In genomic region chr14:37623971-37624370, GRCh38 we compare ENCODE assay signal across 23 cellular contexts. TPM values are rescaled to one million over a fixed set of nuclear protein-coding genes. Genes with fewer than 3 reads are reported as not detected.
"Had no signal": no experiment of that assay in that cellular context is flagged by ENCODE, and none has a peak within 500 bp of the region (broad histone marks: within the 10 kb centered on the region; RNA-seq: fewer than 3 reads in every experiment).

No MANE protein-coding gene starts in this region.

- H3K27ac Mint-ChIP-seq: activated B cell treated with CpG ODN at 0.5 μM for 24 hours; activated CD4-positive, alpha-beta memory T cell treated with anti-CD3 and anti-CD28 coated beads for 36 hours; activated naive CD8-positive, alpha-beta T cell treated with anti-CD3 and anti-CD28 coated beads for 36 hours; activated T-helper 17 cell treated with anti-CD3 and anti-CD28 coated beads, Interleukin-2, amount 50 U/mL, for 72 hours; endodermal cell; T-cell had no signal

- H3K4me1 Mint-ChIP-seq: activated B cell treated with CpG ODN at 0.5 μM for 24 hours; activated naive CD8-positive, alpha-beta T cell treated with anti-CD3 and anti-CD28 coated beads for 36 hours; activated T-helper 17 cell treated with anti-CD3 and anti-CD28 coated beads, Interleukin-2, amount 50 U/mL, for 72 hours; central memory CD8-positive, alpha-beta T cell; endodermal cell; T-cell had no signal

- H3K4me1 ChIP-seq: body of pancreas, colonic mucosa had no signal

- H3K36me3 Mint-ChIP-seq: activated CD4-positive, alpha-beta memory T cell treated with anti-CD3 and anti-CD28 coated beads for 36 hours; activated naive CD8-positive, alpha-beta T cell treated with anti-CD3 and anti-CD28 coated beads for 36 hours; T-cell had no signal

- H3K27me3 ChIP-seq: colonic mucosa had no signal

- H3K4me3 Mint-ChIP-seq: activated B cell treated with CpG ODN at 0.5 μM for 24 hours; activated CD4-positive, alpha-beta memory T cell treated with anti-CD3 and anti-CD28 coated beads for 36 hours; activated naive CD8-positive, alpha-beta T cell treated with anti-CD3 and anti-CD28 coated beads for 36 hours; activated T-helper 17 cell treated with anti-CD3 and anti-CD28 coated beads, Interleukin-2, amount 50 U/mL, for 72 hours; central memory CD8-positive, alpha-beta T cell; endodermal cell; T-cell had no signal

- H3K9me3 ChIP-seq: body of pancreas, colonic mucosa, right atrium auricular region had no signal

- H3K27me3 Mint-ChIP-seq: central memory CD8-positive, alpha-beta T cell had no signal

- DNase-seq: activated B cell treated with CpG ODN at 0.5 μM for 24 hours; activated CD4-positive, alpha-beta memory T cell treated with anti-CD3 and anti-CD28 coated beads for 36 hours; activated CD4-positive, alpha-beta T cell treated with anti-CD3 and anti-CD28 coated beads for 4 hours; activated naive CD4-positive, alpha-beta T cell; activated naive CD8-positive, alpha-beta T cell treated with anti-CD3 and anti-CD28 coated beads for 36 hours; activated T-cell treated with anti-CD3 and anti-CD28 coated beads for 4 hours; body of pancreas; colonic mucosa; endodermal cell; hypothalamus; islet precursor cell; occipital lobe; stimulated activated naive CD8-positive, alpha-beta T cell treated with anti-CD3 and anti-CD28 coated beads, Interleukin-15, Interleukin-2, amounts not matched to agents 100 U/mL and 50 U/mL, for 24 hours; T-cell had no signal

- H3K36me3 ChIP-seq: colonic mucosa, esophagus muscularis mucosa, right atrium auricular region, tibial nerve had no signal

- ATAC-seq: activated T-helper 17 cell treated with anti-CD3 and anti-CD28 coated beads, Interleukin-2, amount 50 U/mL, for 72 hours; body of pancreas; stimulated activated naive CD8-positive, alpha-beta T cell treated with anti-CD3 and anti-CD28 coated beads, Interleukin-15, Interleukin-2, amounts not matched to agents 100 U/mL and 50 U/mL, for 24 hours; T-cell had no signal

- H3K27ac ChIP-seq: body of pancreas, colonic mucosa, esophagus muscularis mucosa, right atrium auricular region, tibial nerve had no signal

- FAIRE-seq: urothelium cell line had no signal

- H3K4me3 ChIP-seq: body of pancreas, colonic mucosa, esophagus muscularis mucosa, right atrium auricular region, tibial nerve had no signal

RNA-seq across cellular contexts. Expression of gene TTC6, which starts 28.5 kb away (rescaled TPM):
- total RNA-seq: activated B cell treated with CpG ODN at 0.5 μM for 24 hours; activated CD4-positive, alpha-beta memory T cell treated with anti-CD3 and anti-CD28 coated beads for 36 hours; activated naive CD8-positive, alpha-beta T cell treated with anti-CD3 and anti-CD28 coated beads for 36 hours; activated T-helper 17 cell treated with anti-CD3 and anti-CD28 coated beads, Interleukin-2, amount 50 U/mL, for 72 hours; body of pancreas; esophagus muscularis mucosa; lung microvascular endothelial cell; posterior vena cava; right atrium auricular region; T-cell; tibial nerve had no signal

RNA-seq across cellular contexts. Expression of gene FOXA1, which starts 28.9 kb away (rescaled TPM):
- total RNA-seq: activated B cell treated with CpG ODN at 0.5 μM for 24 hours; activated naive CD8-positive, alpha-beta T cell treated with anti-CD3 and anti-CD28 coated beads for 36 hours; lung microvascular endothelial cell; occipital lobe; right atrium auricular region; skeletal muscle tissue; tibial nerve had no signal
